In genomic region chr4:13522282-13523104, GRCh38 we compare ENCODE assay signal across 13 cellular contexts. TPM values are rescaled to one million over a fixed set of nuclear protein-coding genes. Genes with fewer than 3 reads are reported as not detected.
DNase-seq lines count a peak whose midpoint lies in the region; ATAC-seq, FAIRE-seq and TF ChIP-seq lines count a peak whose summit lies in the region.
"Had no signal": no experiment of that assay in that cellular context is flagged by ENCODE, and none has a peak within 500 bp of the region (broad histone marks: within the 10 kb centered on the region; RNA-seq: fewer than 3 reads in every experiment).

No MANE protein-coding gene starts in this region.

- H3K4me3 ChIP-seq in iPS-18c (ENCODE audit: insufficient read depth, low read depth, low read length), result peak overlapping the region; percentile 43; the same call in 1 of the 2 replicates

- ATAC-seq in activated B cell treated with CpG ODN at 0.5 μM for 24 hours (ENCODE audit: low read depth) (no peak), GM18873 (IDR thresholded peaks at IDR 0.05; ENCODE audit: low FRiP score, unreplicated experiment) (no peak)
- peak; percentile 46 for ATAC-seq in stimulated activated naive CD8-positive, alpha-beta T cell treated with anti-CD3 and anti-CD28 coated beads, Interleukin-15, Interleukin-2, amounts not matched to agents 100 U/mL and 50 U/mL, for 24 hours
- ATAC-seq: left lobe of liver had no signal

- H3K9me3 Mint-ChIP-seq in activated B cell treated with CpG ODN at 0.5 μM for 24 hours, result peaks cover 4% of the 10 kb centered on the region

- peaks cover 14% of the 10 kb centered on the region for H3K4me1 Mint-ChIP-seq in activated B cell treated with CpG ODN at 0.5 μM for 24 hours

- CTCF ChIA-PET in activated B cell treated with CpG ODN at 0.5 μM for 24 hours (lab: Charles Lee), result no interaction called here

- POLR2A ChIA-PET in activated B cell treated with CpG ODN at 0.5 μM for 24 hours (lab: Charles Lee), result no interaction called here

- DNase-seq in activated CD8-positive, alpha-beta memory T cell treated with anti-CD3 and anti-CD28 coated beads for 24 hours, result peak; percentile 60
- DNase-seq in activated CD8-positive, alpha-beta memory T cell treated with anti-CD3 and anti-CD28 coated beads, Interleukin-2, amount 50 U/mL, for 4 hours, result no peak
- DNase-seq in activated B cell treated with CpG ODN at 0.5 μM for 24 hours, result no peak
- no peak for DNase-seq in stimulated activated naive CD8-positive, alpha-beta T cell treated with anti-CD3 and anti-CD28 coated beads, Interleukin-15, Interleukin-2, amounts not matched to agents 100 U/mL and 50 U/mL, for 24 hours
- DNase-seq in GM19239 (ENCODE audit: insufficient read length, low spot score), result no peak
- DNase-seq in substantia nigra (lab: John Stamatoyannopoulos, UW), result no peak
- DNase-seq: NCI-H526 treated with DMSO at 0.1 percent for 48 hours had no signal

- H3K27me3 Mint-ChIP-seq in activated B cell treated with CpG ODN at 0.5 μM for 24 hours, result peaks cover 64% of the 10 kb centered on the region

- no peak for FAIRE-seq in GM19239 (lab: Jason Lieb, UNC)
- FAIRE-seq: G401.6, urothelium cell line had no signal

- peak overlapping the region; percentile 28 for H3K4me3 Mint-ChIP-seq in activated B cell treated with CpG ODN at 0.5 μM for 24 hours

- peaks cover 12% of the 10 kb centered on the region for H3K9me3 ChIP-seq in iPS-18c (ENCODE audit: control insufficient read depth, insufficient read depth, low read length)

- intact Hi-C loops in activated B cell treated with CpG ODN at 0.5 μM for 24 hours (cut with micrococcal nuclease), result loop anchor here (1.0 kb wide), 1 partner anchor 19 kb away; no protein-coding TSS in a partner anchor

- no peak for TF ChIP-seq CTCF in activated B cell treated with CpG ODN at 0.5 μM for 24 hours (IDR thresholded peaks at IDR 0.05)

- no peaks in the 10 kb centered on the region for H3K36me3 Mint-ChIP-seq in activated B cell treated with CpG ODN at 0.5 μM for 24 hours (ENCODE audit: low read depth)

- no peak overlapping the region for H3K27ac ChIP-seq in substantia nigra (ENCODE audit: low read depth, low read length, poor library complexity, severe bottlenecking)

- H3K27ac Mint-ChIP-seq in activated B cell treated with CpG ODN at 0.5 μM for 24 hours, result no peak overlapping the region

RNA-seq across cellular contexts. Expression of gene NKX3-2, which starts 21.8 kb away (rescaled TPM):
- not detected in 2 replicates for total RNA-seq in activated B cell treated with CpG ODN at 0.5 μM for 24 hours
- total RNA-seq: activated CD8-positive, alpha-beta memory T cell treated with anti-CD3 and anti-CD28 coated beads for 36 hours; left lobe of liver had no signal

RNA-seq across cellular contexts. Expression of gene RAB28, which starts 38.4 kb away (rescaled TPM):
- total RNA-seq in activated B cell treated with CpG ODN at 0.5 μM for 24 hours, result 16.0 and 16.9 TPM in 2 replicates
